2 cellular contexts compared by ENCODE assay signal in the genomic region with DNA sequence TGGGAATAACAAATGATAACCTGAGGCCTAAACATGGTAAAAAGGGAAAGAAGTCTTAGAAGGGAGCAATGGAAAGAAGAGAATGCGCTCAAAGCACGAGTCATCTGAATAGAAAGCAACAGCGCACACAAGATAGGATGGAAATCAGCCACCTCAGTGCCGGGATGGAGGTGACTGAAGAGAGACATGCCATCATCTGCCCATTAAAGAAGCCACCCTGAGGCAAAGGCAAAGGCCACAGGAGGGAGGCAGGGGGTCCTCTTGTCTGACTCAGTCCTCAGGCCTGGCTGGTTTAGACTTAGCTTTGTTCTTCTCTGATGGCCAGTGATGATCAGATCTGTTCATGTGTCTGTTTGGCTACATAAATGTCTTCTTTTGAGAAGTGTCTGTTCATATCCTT.
TF ChIP-seq lines count a peak whose summit lies in the region.

No MANE protein-coding gene starts in this region.

TF ChIP-seq in SK-N-SH, 30 proteins besides CTCF, POLR2A, EP300 and RAD21 (continued from another document):
- TF ChIP-seq MEF2A (IDR thresholded peaks at IDR 0.05; ENCODE audit: borderline replicate concordance, low read depth), result no peak

TF ChIP-seq in GM12878, 131 proteins besides CTCF, POLR2A, EP300 and RAD21 (continued from another document):
- TF ChIP-seq E2F8 (IDR thresholded peaks at IDR 0.05; ENCODE audit: low read depth, partially characterized antibody) (no peak), MYC (IDR thresholded peaks at IDR 0.05; ENCODE audit: insufficient read depth, insufficient read length, insufficient replicate concordance, low read length, severe bottlenecking) (no peak)
